In genomic region chr4:184287697-184288255, GRCh38 we compare ENCODE assay signal across 1 cellular context.
TF ChIP-seq lines count a peak whose summit lies in the region.

No MANE protein-coding gene starts in this region.

TF ChIP-seq in HepG2, 621 proteins besides CTCF, POLR2A, EP300 and RAD21 (continued from another document and continues in another):
- TF ChIP-seq PREB (CRISPR knock-in tag; IDR thresholded peaks at IDR 0.05) (no peak), ZNF276 (CRISPR knock-in tag; IDR thresholded peaks at IDR 0.05; ENCODE audit: low read depth) (no peak), ZNF670 (CRISPR knock-in tag; IDR thresholded peaks at IDR 0.05; ENCODE audit: borderline replicate concordance) (no peak), ATF3 (CRISPR knock-in tag; IDR thresholded peaks at IDR 0.05) (no peak), NR1H2 (CRISPR knock-in tag; IDR thresholded peaks at IDR 0.05; ENCODE audit: borderline replicate concordance, low read depth) (no peak), IRF2 (CRISPR knock-in tag; IDR thresholded peaks at IDR 0.05) (no peak), ZNF230 (CRISPR knock-in tag; IDR thresholded peaks at IDR 0.05) (no peak), ZNF777 (CRISPR knock-in tag; IDR thresholded peaks at IDR 0.05) (no peak), NFIC (IDR thresholded peaks at IDR 0.05; ENCODE audit: low read length) (no peak), KDM4B (CRISPR knock-in tag; IDR thresholded peaks at IDR 0.05) (no peak), ZNF737 (CRISPR knock-in tag; IDR thresholded peaks at IDR 0.05; ENCODE audit: borderline replicate concordance) (no peak), FOSL1 (CRISPR knock-in tag; IDR thresholded peaks at IDR 0.05; ENCODE audit: borderline replicate concordance) (no peak), ETV6 (CRISPR knock-in tag; conservative IDR thresholded peaks at IDR 0.05) (no peak), ZNF18 (CRISPR knock-in tag; IDR thresholded peaks at IDR 0.05; ENCODE audit: insufficient replicate concordance) (no peak), PAX8 (CRISPR knock-in tag; IDR thresholded peaks at IDR 0.05; ENCODE audit: borderline replicate concordance) (no peak), THYN1 (CRISPR knock-in tag; IDR thresholded peaks at IDR 0.05; ENCODE audit: borderline replicate concordance, low read depth) (no peak), NFYB (CRISPR knock-in tag; IDR thresholded peaks at IDR 0.05) (no peak), FOXK2 (IDR thresholded peaks at IDR 0.05) (no peak), UBTF (CRISPR knock-in tag; IDR thresholded peaks at IDR 0.05) (no peak), SMAD9 (CRISPR knock-in tag; IDR thresholded peaks at IDR 0.05) (no peak), ZNF619 (CRISPR knock-in tag; IDR thresholded peaks at IDR 0.05) (no peak), SUZ12 (IDR thresholded peaks at IDR 0.05; ENCODE audit: low read depth, low read length) (no peak), CSRNP1 (CRISPR knock-in tag; IDR thresholded peaks at IDR 0.05) (no peak), EZH2 (conservative IDR thresholded peaks at IDR 0.05; ENCODE audit: low read depth, low read length) (no peak), ZNF576 (CRISPR knock-in tag; IDR thresholded peaks at IDR 0.05) (no peak), TMF1 (CRISPR knock-in tag; IDR thresholded peaks at IDR 0.05; ENCODE audit: low read depth) (no peak), ZNF33A (CRISPR knock-in tag; IDR thresholded peaks at IDR 0.05; ENCODE audit: borderline replicate concordance) (no peak), ZNF382 (CRISPR knock-in tag; IDR thresholded peaks at IDR 0.05; ENCODE audit: borderline replicate concordance) (no peak), PRDM4 (CRISPR knock-in tag; IDR thresholded peaks at IDR 0.05; ENCODE audit: borderline replicate concordance) (no peak), ERF (CRISPR knock-in tag; IDR thresholded peaks at IDR 0.05) (no peak), ZBTB14 (CRISPR knock-in tag; IDR thresholded peaks at IDR 0.05) (no peak), MYC (CRISPR knock-in tag; IDR thresholded peaks at IDR 0.05; ENCODE audit: borderline replicate concordance) (peak; percentile 27; the same call in 1 of the 2 replicates), TIGD3 (CRISPR knock-in tag; IDR thresholded peaks at IDR 0.05; ENCODE audit: borderline replicate concordance) (no peak), MYNN (CRISPR knock-in tag; IDR thresholded peaks at IDR 0.05; ENCODE audit: low read depth) (no peak), ZNF883 (CRISPR knock-in tag; IDR thresholded peaks at IDR 0.05; ENCODE audit: not compliant biosample characterization) (no peak), FLYWCH1 (CRISPR knock-in tag; IDR thresholded peaks at IDR 0.05) (no peak), U2AF2 (IDR thresholded peaks at IDR 0.05; ENCODE audit: low read depth, low read length) (no peak), ZNF251 (CRISPR knock-in tag; IDR thresholded peaks at IDR 0.05) (no peak), KMT2B (CRISPR knock-in tag; IDR thresholded peaks at IDR 0.05) (no peak), ZBTB1 (CRISPR knock-in tag; IDR thresholded peaks at IDR 0.05; ENCODE audit: borderline replicate concordance) (no peak), SNRNP70 (IDR thresholded peaks at IDR 0.05; ENCODE audit: low read depth, low read length) (no peak), ATF4 (CRISPR knock-in tag; IDR thresholded peaks at IDR 0.05) (0 out of 4 replicates have a peak, but pooled peaks of 1 of the 2 experiments have one; percentile 9), ATF7 (IDR thresholded peaks at IDR 0.05) (no peak), ATF7 (CRISPR knock-in tag; IDR thresholded peaks at IDR 0.05) (no peak), ZEB1 (IDR thresholded peaks at IDR 0.05; ENCODE audit: insufficient replicate concordance, low read depth) (no peak), ZNF577 (CRISPR knock-in tag; IDR thresholded peaks at IDR 0.05; ENCODE audit: borderline replicate concordance, low read depth) (no peak), REST (IDR thresholded peaks at IDR 0.05; ENCODE audit: borderline replicate concordance in 1 of 2, low read depth in 1 of 2, low read length in 2 of 2) (no peak), RBFOX2 (IDR thresholded peaks at IDR 0.05; ENCODE audit: low read depth, low read length) (no peak)
